Comparison of ENCODE assay signal across 1 cellular context in the genomic region with DNA sequence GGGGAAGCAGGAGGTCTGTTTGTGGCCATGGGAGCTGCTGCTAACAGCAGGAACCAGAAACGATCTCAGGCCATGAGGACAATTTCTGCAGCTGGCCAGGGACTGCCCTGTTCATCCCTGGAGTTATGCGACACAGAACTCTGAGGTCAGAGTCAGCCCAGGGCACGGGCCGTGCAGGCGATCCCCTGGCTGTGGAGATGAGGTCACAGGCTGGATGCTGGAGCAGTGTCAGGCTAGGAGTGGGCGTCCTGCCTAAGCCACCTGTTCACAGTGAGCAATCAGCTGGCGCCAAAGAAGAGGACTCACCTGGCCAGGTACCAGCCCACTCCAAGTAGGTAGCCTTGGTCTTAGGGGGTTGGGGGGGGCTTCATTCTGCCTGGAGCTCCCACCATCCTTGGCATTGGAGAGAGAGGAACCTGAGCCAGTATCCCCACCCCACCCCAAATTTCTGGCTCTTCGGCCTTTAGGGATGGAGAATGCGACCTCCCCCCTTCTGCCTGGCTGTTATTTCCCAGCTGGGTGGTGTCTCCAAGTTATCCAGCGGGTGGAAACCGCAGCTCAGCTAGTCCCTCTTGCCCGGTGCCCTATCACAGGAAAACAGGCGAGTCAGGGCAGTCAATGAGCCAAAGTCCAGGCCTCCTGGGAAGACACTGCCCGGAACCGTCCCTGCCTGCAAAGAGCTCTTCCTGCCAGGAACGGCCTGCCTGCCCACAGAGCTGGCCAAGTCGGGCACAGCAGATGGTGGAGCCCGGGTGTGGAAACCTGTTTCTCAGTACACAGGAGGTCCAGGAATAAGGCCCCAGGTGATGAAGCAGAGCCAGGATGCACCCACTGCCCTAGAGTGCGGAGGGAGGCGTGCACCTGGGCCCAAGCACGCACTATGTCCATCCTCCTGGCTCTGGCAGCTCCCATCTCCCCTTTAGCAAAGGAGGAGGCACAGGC.
TF ChIP-seq lines count a peak whose summit lies in the region.

No MANE protein-coding gene starts in this region.

TF ChIP-seq in HepG2, 621 proteins besides CTCF, POLR2A, EP300 and RAD21 (continued from another document and continues in another):
- TF ChIP-seq, protein P1, sequence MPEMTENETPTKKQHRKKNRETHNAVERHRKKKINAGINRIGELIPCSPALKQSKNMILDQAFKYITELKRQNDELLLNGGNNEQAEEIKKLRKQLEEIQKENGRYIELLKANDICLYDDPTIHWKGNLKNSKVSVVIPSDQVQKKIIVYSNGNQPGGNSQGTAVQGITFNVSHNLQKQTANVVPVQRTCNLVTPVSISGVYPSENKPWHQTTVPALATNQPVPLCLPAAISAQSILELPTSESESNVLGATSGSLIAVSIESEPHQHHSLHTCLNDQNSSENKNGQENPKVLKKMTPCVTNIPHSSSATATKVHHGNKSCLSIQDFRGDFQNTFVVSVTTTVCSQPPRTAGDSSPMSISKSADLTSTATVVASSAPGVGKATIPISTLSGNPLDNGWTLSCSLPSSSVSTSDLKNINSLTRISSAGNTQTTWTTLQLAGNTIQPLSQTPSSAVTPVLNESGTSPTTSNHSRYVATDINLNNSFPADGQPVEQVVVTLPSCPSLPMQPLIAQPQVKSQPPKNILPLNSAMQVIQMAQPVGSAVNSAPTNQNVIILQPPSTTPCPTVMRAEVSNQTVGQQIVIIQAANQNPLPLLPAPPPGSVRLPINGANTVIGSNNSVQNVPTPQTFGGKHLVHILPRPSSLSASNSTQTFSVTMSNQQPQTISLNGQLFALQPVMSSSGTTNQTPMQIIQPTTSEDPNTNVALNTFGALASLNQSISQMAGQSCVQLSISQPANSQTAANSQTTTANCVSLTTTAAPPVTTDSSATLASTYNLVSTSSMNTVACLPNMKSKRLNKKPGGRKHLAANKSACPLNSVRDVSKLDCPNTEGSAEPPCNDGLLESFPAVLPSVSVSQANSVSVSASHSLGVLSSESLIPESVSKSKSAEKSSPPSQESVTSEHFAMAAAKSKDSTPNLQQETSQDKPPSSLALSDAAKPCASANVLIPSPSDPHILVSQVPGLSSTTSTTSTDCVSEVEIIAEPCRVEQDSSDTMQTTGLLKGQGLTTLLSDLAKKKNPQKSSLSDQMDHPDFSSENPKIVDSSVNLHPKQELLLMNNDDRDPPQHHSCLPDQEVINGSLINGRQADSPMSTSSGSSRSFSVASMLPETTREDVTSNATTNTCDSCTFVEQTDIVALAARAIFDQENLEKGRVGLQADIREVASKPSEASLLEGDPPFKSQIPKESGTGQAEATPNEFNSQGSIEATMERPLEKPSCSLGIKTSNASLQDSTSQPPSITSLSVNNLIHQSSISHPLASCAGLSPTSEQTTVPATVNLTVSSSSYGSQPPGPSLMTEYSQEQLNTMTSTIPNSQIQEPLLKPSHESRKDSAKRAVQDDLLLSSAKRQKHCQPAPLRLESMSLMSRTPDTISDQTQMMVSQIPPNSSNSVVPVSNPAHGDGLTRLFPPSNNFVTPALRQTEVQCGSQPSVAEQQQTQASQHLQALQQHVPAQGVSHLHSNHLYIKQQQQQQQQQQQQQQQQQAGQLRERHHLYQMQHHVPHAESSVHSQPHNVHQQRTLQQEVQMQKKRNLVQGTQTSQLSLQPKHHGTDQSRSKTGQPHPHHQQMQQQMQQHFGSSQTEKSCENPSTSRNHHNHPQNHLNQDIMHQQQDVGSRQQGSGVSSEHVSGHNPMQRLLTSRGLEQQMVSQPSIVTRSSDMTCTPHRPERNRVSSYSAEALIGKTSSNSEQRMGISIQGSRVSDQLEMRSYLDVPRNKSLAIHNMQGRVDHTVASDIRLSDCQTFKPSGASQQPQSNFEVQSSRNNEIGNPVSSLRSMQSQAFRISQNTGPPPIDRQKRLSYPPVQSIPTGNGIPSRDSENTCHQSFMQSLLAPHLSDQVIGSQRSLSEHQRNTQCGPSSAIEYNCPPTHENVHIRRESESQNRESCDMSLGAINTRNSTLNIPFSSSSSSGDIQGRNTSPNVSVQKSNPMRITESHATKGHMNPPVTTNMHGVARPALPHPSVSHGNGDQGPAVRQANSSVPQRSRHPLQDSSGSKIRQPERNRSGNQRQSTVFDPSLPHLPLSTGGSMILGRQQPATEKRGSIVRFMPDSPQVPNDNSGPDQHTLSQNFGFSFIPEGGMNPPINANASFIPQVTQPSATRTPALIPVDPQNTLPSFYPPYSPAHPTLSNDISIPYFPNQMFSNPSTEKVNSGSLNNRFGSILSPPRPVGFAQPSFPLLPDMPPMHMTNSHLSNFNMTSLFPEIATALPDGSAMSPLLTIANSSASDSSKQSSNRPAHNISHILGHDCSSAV (CRISPR knock-in tag; IDR thresholded peaks at IDR 0.05; ENCODE audit: borderline replicate concordance), result 0 out of 2 replicates have a peak, but pooled peaks have one; percentile 71
- TF ChIP-seq, protein P2, sequence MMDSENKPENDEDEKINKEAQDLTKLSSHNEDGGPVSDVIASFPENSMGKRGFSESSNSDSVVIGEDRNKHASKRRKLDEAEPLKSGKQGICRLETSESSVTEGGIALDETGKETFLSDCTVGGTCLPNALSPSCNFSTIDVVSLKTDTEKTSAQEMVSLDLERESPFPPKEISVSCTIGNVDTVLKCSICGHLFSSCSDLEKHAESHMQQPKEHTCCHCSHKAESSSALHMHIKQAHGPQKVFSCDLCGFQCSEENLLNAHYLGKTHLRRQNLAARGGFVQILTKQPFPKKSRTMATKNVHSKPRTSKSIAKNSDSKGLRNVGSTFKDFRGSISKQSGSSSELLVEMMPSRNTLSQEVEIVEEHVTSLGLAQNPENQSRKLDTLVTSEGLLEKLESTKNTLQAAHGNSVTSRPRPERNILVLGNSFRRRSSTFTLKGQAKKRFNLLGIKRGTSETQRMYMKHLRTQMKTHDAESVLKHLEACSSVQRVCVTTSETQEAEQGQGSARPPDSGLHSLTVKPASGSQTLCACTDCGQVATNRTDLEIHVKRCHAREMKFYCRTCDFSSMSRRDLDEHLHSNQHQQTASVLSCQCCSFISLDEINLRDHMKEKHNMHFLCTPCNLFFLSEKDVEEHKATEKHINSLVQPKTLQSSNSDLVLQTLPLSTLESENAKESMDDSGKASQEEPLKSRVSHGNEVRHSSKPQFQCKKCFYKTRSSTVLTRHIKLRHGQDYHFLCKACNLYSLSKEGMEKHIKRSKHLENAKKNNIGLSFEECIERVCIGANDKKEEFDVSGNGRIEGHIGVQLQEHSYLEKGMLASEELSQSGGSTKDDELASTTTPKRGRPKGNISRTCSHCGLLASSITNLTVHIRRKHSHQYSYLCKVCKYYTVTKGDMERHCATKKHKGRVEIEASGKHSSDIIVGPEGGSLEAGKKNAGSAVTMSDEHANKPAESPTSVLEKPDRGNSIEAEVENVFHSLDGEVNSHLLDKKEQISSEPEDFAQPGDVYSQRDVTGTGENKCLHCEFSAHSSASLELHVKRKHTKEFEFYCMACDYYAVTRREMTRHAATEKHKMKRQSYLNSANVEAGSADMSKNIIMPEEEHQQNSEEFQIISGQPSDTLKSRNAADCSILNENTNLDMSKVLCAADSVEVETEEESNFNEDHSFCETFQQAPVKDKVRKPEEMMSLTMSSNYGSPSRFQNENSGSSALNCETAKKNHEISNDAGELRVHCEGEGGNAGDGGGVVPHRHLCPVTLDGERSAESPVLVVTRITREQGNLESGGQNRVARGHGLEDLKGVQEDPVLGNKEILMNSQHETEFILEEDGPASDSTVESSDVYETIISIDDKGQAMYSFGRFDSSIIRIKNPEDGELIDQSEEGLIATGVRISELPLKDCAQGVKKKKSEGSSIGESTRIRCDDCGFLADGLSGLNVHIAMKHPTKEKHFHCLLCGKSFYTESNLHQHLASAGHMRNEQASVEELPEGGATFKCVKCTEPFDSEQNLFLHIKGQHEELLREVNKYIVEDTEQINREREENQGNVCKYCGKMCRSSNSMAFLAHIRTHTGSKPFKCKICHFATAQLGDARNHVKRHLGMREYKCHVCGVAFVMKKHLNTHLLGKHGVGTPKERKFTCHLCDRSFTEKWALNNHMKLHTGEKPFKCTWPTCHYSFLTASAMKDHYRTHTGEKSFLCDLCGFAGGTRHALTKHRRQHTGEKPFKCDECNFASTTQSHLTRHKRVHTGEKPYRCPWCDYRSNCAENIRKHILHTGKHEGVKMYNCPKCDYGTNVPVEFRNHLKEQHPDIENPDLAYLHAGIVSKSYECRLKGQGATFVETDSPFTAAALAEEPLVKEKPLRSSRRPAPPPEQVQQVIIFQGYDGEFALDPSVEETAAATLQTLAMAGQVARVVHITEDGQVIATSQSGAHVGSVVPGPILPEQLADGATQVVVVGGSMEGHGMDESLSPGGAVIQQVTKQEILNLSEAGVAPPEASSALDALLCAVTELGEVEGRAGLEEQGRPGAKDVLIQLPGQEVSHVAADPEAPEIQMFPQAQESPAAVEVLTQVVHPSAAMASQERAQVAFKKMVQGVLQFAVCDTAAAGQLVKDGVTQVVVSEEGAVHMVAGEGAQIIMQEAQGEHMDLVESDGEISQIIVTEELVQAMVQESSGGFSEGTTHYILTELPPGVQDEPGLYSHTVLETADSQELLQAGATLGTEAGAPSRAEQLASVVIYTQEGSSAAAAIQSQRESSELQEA (CRISPR knock-in tag; IDR thresholded peaks at IDR 0.05; ENCODE audit: not compliant biosample characterization), result no peak
- TF ChIP-seq REPIN1 (CRISPR knock-in tag; IDR thresholded peaks at IDR 0.05; ENCODE audit: borderline replicate concordance, low read depth) (no peak), FOXM1 (CRISPR knock-in tag; IDR thresholded peaks at IDR 0.05) (no peak), ZBTB7A (CRISPR knock-in tag; IDR thresholded peaks at IDR 0.05) (peak; percentile 19; the same call in 1 of the 2 replicates), MIER2 (CRISPR knock-in tag; IDR thresholded peaks at IDR 0.05) (no peak), TARDBP (CRISPR knock-in tag; IDR thresholded peaks at IDR 0.05) (no peak), ZNF720 (CRISPR knock-in tag; IDR thresholded peaks at IDR 0.05) (no peak), SATB2 (CRISPR knock-in tag; IDR thresholded peaks at IDR 0.05) (no peak), AGO2 (optimal IDR thresholded peaks at IDR 0.05; ENCODE audit: low read depth, low read length) (no peak), MIER3 (CRISPR knock-in tag; IDR thresholded peaks at IDR 0.05; ENCODE audit: borderline replicate concordance) (0 out of 2 replicates have a peak, but pooled peaks have one; percentile 55)
- TF ChIP-seq, protein P3, sequence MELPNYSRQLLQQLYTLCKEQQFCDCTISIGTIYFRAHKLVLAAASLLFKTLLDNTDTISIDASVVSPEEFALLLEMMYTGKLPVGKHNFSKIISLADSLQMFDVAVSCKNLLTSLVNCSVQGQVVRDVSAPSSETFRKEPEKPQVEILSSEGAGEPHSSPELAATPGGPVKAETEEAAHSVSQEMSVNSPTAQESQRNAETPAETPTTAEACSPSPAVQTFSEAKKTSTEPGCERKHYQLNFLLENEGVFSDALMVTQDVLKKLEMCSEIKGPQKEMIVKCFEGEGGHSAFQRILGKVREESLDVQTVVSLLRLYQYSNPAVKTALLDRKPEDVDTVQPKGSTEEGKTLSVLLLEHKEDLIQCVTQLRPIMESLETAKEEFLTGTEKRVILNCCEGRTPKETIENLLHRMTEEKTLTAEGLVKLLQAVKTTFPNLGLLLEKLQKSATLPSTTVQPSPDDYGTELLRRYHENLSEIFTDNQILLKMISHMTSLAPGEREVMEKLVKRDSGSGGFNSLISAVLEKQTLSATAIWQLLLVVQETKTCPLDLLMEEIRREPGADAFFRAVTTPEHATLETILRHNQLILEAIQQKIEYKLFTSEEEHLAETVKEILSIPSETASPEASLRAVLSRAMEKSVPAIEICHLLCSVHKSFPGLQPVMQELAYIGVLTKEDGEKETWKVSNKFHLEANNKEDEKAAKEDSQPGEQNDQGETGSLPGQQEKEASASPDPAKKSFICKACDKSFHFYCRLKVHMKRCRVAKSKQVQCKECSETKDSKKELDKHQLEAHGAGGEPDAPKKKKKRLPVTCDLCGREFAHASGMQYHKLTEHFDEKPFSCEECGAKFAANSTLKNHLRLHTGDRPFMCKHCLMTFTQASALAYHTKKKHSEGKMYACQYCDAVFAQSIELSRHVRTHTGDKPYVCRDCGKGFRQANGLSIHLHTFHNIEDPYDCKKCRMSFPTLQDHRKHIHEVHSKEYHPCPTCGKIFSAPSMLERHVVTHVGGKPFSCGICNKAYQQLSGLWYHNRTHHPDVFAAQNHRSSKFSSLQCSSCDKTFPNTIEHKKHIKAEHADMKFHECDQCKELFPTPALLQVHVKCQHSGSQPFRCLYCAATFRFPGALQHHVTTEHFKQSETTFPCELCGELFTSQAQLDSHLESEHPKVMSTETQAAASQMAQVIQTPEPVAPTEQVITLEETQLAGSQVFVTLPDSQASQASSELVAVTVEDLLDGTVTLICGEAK (IDR thresholded peaks at IDR 0.05), result no peak
- TF ChIP-seq, protein P3 (CRISPR knock-in tag; IDR thresholded peaks at IDR 0.05), result peak; percentile 20; the same call in 1 of the 2 replicates
